In genomic region chr20:52992632-52993031, GRCh38 we compare ENCODE assay signal across 32 cellular contexts. TPM values are rescaled to one million over a fixed set of nuclear protein-coding genes. Genes with fewer than 3 reads are reported as not detected.
DNase-seq lines count a peak whose midpoint lies in the region; ATAC-seq and TF ChIP-seq lines count a peak whose summit lies in the region.
"Had no signal": no experiment of that assay in that cellular context is flagged by ENCODE, and none has a peak within 500 bp of the region (broad histone marks: within the 10 kb centered on the region; RNA-seq: fewer than 3 reads in every experiment).

No MANE protein-coding gene starts in this region.

- ATAC-seq in heart right ventricle = no peak
- ATAC-seq: CD8-positive, alpha-beta T cell; stimulated activated naive CD8-positive, alpha-beta T cell treated with anti-CD3 and anti-CD28 coated beads, Interleukin-15, amount 100 ng/mL, for 72 hours had no signal

- 61 to 69% methylated on average over 1 of the region's 1 CpG for WGBS in heart right ventricle, 2 donors

- no peaks in the 10 kb centered on the region for H3K9me3 ChIP-seq in heart right ventricle
- H3K9me3 ChIP-seq in right atrium auricular region = no peaks in the 10 kb centered on the region
- no peaks in the 10 kb centered on the region for H3K9me3 ChIP-seq in parathyroid adenoma (ENCODE audit: control insufficient read depth, low read length)
- H3K9me3 ChIP-seq in vagina = no peaks in the 10 kb centered on the region
- H3K9me3 ChIP-seq: tibial nerve had no signal

- no peak overlapping the region for H3K4me3 Mint-ChIP-seq in endothelial cell (ENCODE audit: unreplicated experiment)
- H3K4me3 Mint-ChIP-seq: activated CD4-positive, alpha-beta T cell treated with anti-CD3 and anti-CD28 coated beads, Interleukin-2, amount 10 ng/mL, durations not matched to agents 24 days and 14 days; B cell; CD8-positive, alpha-beta T cell; dendritic cell treated with granulocyte-macrophage colony-stimulating factor and Interleukin-4, amounts not matched to agents 40 ng/mL and 50 ng/mL, for 4 days; neural progenitor cell; stimulated activated naive CD8-positive, alpha-beta T cell treated with anti-CD3 and anti-CD28 coated beads, Interleukin-15, amount 100 ng/mL, for 72 hours had no signal

- peaks cover 0 to 28% (median 13%) of the 10 kb centered on the region in 9 donors for H3K4me1 ChIP-seq in heart right ventricle
- H3K4me1 ChIP-seq in right atrium auricular region = no peaks in the 10 kb centered on the region
- H3K4me1 ChIP-seq in parathyroid adenoma = no peaks in the 10 kb centered on the region
- peaks cover 23% of the 10 kb centered on the region for H3K4me1 ChIP-seq in vagina

- no peaks in the 10 kb centered on the region for H3K36me3 ChIP-seq in heart right ventricle
- no peaks in the 10 kb centered on the region for H3K36me3 ChIP-seq in right atrium auricular region
- H3K36me3 ChIP-seq in parathyroid adenoma (ENCODE audit: control insufficient read depth, insufficient read depth, low read length) = no peaks in the 10 kb centered on the region
- no peaks in the 10 kb centered on the region for H3K36me3 ChIP-seq in vagina
- H3K36me3 ChIP-seq: neural progenitor cell, tibial nerve, WERI-Rb-1 had no signal

- H3K9ac ChIP-seq in parathyroid adenoma = no peak overlapping the region
- H3K9ac ChIP-seq: neural progenitor cell had no signal

- TF ChIP-seq CTCF in heart right ventricle (IDR thresholded peaks at IDR 0.05) = no peak
- TF ChIP-seq CTCF in right atrium auricular region (IDR thresholded peaks at IDR 0.05) = no peak
- TF ChIP-seq CTCF in endothelial cell (IDR thresholded peaks at IDR 0.05; ENCODE audit: unreplicated experiment) = no peak
- no peak for TF ChIP-seq CTCF in parathyroid adenoma (IDR thresholded peaks at IDR 0.05)
- TF ChIP-seq CTCF in vagina (IDR thresholded peaks at IDR 0.05) = no peak

- H3K27me3 ChIP-seq in heart right ventricle = no peaks in the 10 kb centered on the region
- H3K27me3 ChIP-seq in right atrium auricular region = no peaks in the 10 kb centered on the region
- no peaks in the 10 kb centered on the region for H3K27me3 ChIP-seq in parathyroid adenoma (ENCODE audit: control insufficient read depth, insufficient read depth, low read length)
- H3K27me3 ChIP-seq in vagina = no peaks in the 10 kb centered on the region
- H3K27me3 ChIP-seq: neural progenitor cell, tibial nerve had no signal

- H3K27me3 Mint-ChIP-seq in endothelial cell (ENCODE audit: unreplicated experiment) = peaks cover 3% of the 10 kb centered on the region
- H3K27me3 Mint-ChIP-seq: activated CD4-positive, alpha-beta T cell treated with anti-CD3 and anti-CD28 coated beads, Interleukin-2, amount 10 ng/mL, durations not matched to agents 24 days and 14 days; activated naive CD4-positive, alpha-beta T cell treated with anti-CD3 and anti-CD28 coated beads, Interleukin-2, amount 50 U/mL, for 24 hours; dendritic cell treated with granulocyte-macrophage colony-stimulating factor and Interleukin-4, amounts not matched to agents 40 ng/mL and 50 ng/mL, for 4 days; stimulated activated naive CD8-positive, alpha-beta T cell treated with anti-CD3 and anti-CD28 coated beads, Interleukin-15, amount 100 ng/mL, for 72 hours had no signal

- no peak for TF ChIP-seq POLR2A in vagina (IDR thresholded peaks at IDR 0.05)

- DNase-seq in heart right ventricle (no peak), right atrium auricular region (ENCODE audit: low spot score) (no peak), endothelial cell (ENCODE audit: low spot score) (no peak), vagina (ENCODE audit: extremely low spot score in 2 of 2) (no peak), NCI-H2029 (lab: John Stamatoyannopoulos, UW) (no peak)
- no peak for DNase-seq in stimulated activated CD4-positive, alpha-beta T cell treated with anti-CD3 and anti-CD28 coated beads, Interleukin-15, amount 100 ng/mL, for 24 hours
- DNase-seq in stimulated activated CD4-positive, alpha-beta T cell treated with anti-CD3 and anti-CD28 coated beads, Interleukin-2, amount 100 ng/mL, for 48 hours = no peak
- DNase-seq: activated CD4-positive, alpha-beta T cell treated with anti-CD3 and anti-CD28 coated beads, Interleukin-2, amount 10 ng/mL, durations not matched to agents 24 days and 14 days; activated T-cell treated with anti-CD3 and anti-CD28 coated beads, Interleukin-2, amount 50 U/mL, for 48 hours; caudate nucleus; CD8-positive, alpha-beta T cell; DMS 273 treated with DMSO at 0.1 percent for 48 hours; glutamatergic neuron; GOT3; NCI-H1092; NCI-H1694 treated with DMSO at 0.1 percent for 48 hours; NCI-H2171 treated with DMSO at 0.1 percent for 48 hours; NCI-H510A treated with DMSO at 0.1 percent for 48 hours; NK-92 treated with Interleukin-12 subunit alpha and Interleukin-12 subunit beta, amount 100 ng/mL, for 24 hours; PC-9; posterior cingulate gyrus; SHP77; stimulated activated CD8-positive, alpha-beta memory T cell treated with anti-CD3 and anti-CD28 coated beads, Interleukin-4, amount 100 ng/mL, for 48 hours; stimulated activated naive CD8-positive, alpha-beta T cell treated with anti-CD3 and anti-CD28 coated beads, Interleukin-15, amount 100 ng/mL, for 72 hours; T-helper 9 cell; WERI-Rb-1 had no signal

- H3K9me3 Mint-ChIP-seq in endothelial cell (ENCODE audit: unreplicated experiment) = no peaks in the 10 kb centered on the region
- H3K9me3 Mint-ChIP-seq: activated CD4-positive, alpha-beta T cell treated with anti-CD3 and anti-CD28 coated beads, Interleukin-2, amount 10 ng/mL, durations not matched to agents 24 days and 14 days; activated naive CD4-positive, alpha-beta T cell treated with anti-CD3 and anti-CD28 coated beads, Interleukin-2, amount 50 U/mL, for 24 hours; CD8-positive, alpha-beta T cell; dendritic cell treated with granulocyte-macrophage colony-stimulating factor and Interleukin-4, amounts not matched to agents 40 ng/mL and 50 ng/mL, for 4 days; neural progenitor cell; stimulated activated naive CD8-positive, alpha-beta T cell treated with anti-CD3 and anti-CD28 coated beads, Interleukin-15, amount 100 ng/mL, for 72 hours had no signal

- peak overlapping the region in 8 of 10 donors; percentile 10 to 51 (median 32) for H3K27ac ChIP-seq in heart right ventricle
- H3K27ac ChIP-seq in right atrium auricular region = peak overlapping the region in 1 of 2 donors; percentile 32
- H3K27ac ChIP-seq in parathyroid adenoma = peak overlapping the region; percentile 13
- peak overlapping the region; percentile 48 for H3K27ac ChIP-seq in vagina
- H3K27ac ChIP-seq: neural progenitor cell, PC-9, WERI-Rb-1 had no signal

- H2AFZ ChIP-seq in parathyroid adenoma = no peak overlapping the region
- H2AFZ ChIP-seq: neural progenitor cell, PC-9 had no signal

- no peaks in the 10 kb centered on the region for H3K79me2 ChIP-seq in parathyroid adenoma

- H3K4me2 ChIP-seq in parathyroid adenoma (ENCODE audit: low read length) = no peak overlapping the region
- H3K4me2 ChIP-seq: neural progenitor cell, PC-9 had no signal

- H3K36me3 Mint-ChIP-seq in endothelial cell (ENCODE audit: low read depth, unreplicated experiment) = no peaks in the 10 kb centered on the region
- H3K36me3 Mint-ChIP-seq: CD8-positive, alpha-beta T cell; neural progenitor cell had no signal

- peaks cover 23% of the 10 kb centered on the region for H3K4me1 Mint-ChIP-seq in endothelial cell (ENCODE audit: unreplicated experiment)
- H3K4me1 Mint-ChIP-seq: B cell; stimulated activated naive CD8-positive, alpha-beta T cell treated with anti-CD3 and anti-CD28 coated beads, Interleukin-15, amount 100 ng/mL, for 72 hours had no signal

- peak overlapping the region; percentile 75 for H3K27ac Mint-ChIP-seq in endothelial cell (ENCODE audit: unreplicated experiment)
- H3K27ac Mint-ChIP-seq: activated CD4-positive, alpha-beta T cell treated with anti-CD3 and anti-CD28 coated beads, Interleukin-2, amount 10 ng/mL, durations not matched to agents 24 days and 14 days; B cell; CD8-positive, alpha-beta T cell; dendritic cell treated with granulocyte-macrophage colony-stimulating factor and Interleukin-4, amounts not matched to agents 40 ng/mL and 50 ng/mL, for 4 days; neural progenitor cell had no signal

- intact Hi-C loops in heart right ventricle (cut with DNase I) (loop anchor here in 1 of 10 donors (10.0 kb wide), 1 partner anchor 58 kb away; no protein-coding TSS in a partner anchor), vagina (cut with DNase I) (no loop called here)

- H3K4me3 ChIP-seq in heart right ventricle (no peak overlapping the region), right atrium auricular region (no peak overlapping the region), parathyroid adenoma (ENCODE audit: low read depth, low read length) (no peak overlapping the region), vagina (no peak overlapping the region)
- H3K4me3 ChIP-seq: neural progenitor cell, PC-9, tibial nerve had no signal

RNA-seq across cellular contexts. Expression of gene TSHZ2, which starts 20.5 kb away (rescaled TPM):
- 1 to 10 TPM; 2.9 to 6.2 (median 4.8) TPM for total RNA-seq in heart right ventricle
- polyA plus RNA-seq in heart right ventricle = 1 to 10 TPM; 1.5 to 4.1 TPM
- 1 to 10 TPM; 3.3 to 6.2 TPM for total RNA-seq in right atrium auricular region
- total RNA-seq in endothelial cell (ENCODE audit: unreplicated experiment) = 2.3 TPM
- total RNA-seq in vagina = 30.4 TPM
- total RNA-seq: PC-9 had no signal
